In the genomic region with DNA sequence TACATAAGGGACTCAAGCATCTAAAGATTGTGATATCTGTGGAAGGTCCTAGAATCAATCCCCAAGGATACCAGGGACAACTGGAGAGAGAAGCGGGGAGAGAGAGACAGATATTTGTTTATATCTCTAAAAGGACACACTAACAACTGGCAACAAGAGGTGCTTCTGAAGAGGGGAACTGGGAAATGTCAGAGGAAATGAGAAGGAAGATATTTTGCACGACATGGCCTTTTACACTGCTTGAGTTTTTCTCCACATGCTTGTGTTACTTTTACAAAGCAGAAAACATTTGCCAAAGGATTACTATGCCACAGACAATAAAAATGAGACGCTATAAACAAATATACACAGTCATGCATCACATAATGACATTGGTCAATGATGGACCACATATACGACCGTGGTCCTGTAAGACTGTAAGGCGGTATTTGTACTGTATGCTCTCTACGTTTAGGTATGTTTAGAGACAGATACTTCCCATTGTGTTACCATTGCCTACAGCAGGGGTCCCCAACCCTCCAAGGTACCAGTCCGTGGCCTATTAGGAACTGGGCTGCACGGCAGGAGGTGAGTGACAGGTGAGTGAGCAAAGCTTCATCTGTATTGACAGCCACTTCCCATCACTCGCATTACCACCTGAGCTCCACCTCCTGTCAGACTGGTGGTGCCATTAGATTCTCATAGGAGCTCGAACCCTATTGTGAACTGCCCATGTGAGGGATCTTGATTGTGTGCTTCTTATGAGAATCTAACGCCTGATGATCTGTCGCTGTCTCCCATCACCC, we compare ENCODE assay signal across 1 cellular context.
TF ChIP-seq lines count a peak whose summit lies in the region.

No MANE protein-coding gene starts in this region.

TF ChIP-seq in K562, 482 proteins besides CTCF, POLR2A, EP300 and RAD21:
- TF ChIP-seq PKNOX1 (IDR thresholded peaks at IDR 0.05) (0 out of 2 replicates have a peak, but pooled peaks have one; percentile 37), MEIS2 (IDR thresholded peaks at IDR 0.05; ENCODE audit: partially characterized antibody) (peak; percentile 7), ZNF444 (CRISPR knock-in tag; IDR thresholded peaks at IDR 0.05) (no peak)
